Comparison of ENCODE assay signal across 23 cellular contexts in the genomic region with DNA sequence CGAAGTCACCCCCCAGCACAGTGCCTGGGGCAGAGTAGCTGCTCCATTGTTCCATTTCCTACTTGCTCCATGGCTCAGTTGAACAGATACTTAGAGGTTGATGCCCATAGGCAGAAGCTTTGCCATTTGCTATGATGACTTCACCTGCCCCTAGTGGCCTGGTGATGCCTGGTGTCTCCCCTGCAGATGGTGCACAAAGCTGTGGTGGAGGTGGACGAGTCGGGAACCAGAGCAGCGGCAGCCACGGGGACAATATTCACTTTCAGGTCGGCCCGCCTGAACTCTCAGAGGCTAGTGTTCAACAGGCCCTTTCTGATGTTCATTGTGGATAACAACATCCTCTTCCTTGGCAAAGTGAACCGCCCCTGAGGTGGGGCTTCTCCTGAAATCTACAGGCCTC. TPM values are rescaled to one million over a fixed set of nuclear protein-coding genes. Genes with fewer than 3 reads are reported as not detected.
A peak's percentile ranks its signal among the peaks of the same experiment; 100 is the strongest.
DNase-seq lines count a peak whose midpoint lies in the region; ATAC-seq and TF ChIP-seq lines count a peak whose summit lies in the region.
"Had no signal": no experiment of that assay in that cellular context is flagged by ENCODE, and none has a peak within 500 bp of the region (broad histone marks: within the 10 kb centered on the region; RNA-seq: fewer than 3 reads in every experiment).

No MANE protein-coding gene starts in this region.

- intact Hi-C loops in natural killer cell (cut with micrococcal nuclease) = no loop called here
- intact Hi-C loops in posterior vena cava (cut with DNase I) = no loop called here

- no peaks in the 10 kb centered on the region for H3K27me3 ChIP-seq in endodermal cell (ENCODE audit: control insufficient read depth, insufficient read depth, low read length, poor library complexity, severe bottlenecking)
- no peaks in the 10 kb centered on the region for H3K27me3 ChIP-seq in CD8-positive, alpha-beta memory T cell (ENCODE audit: insufficient read depth, low read length, poor library complexity, severe bottlenecking)
- H3K27me3 ChIP-seq: BE2C; BLaER1 treated with 17β-estradiol and CSF1 and Interleukin-3, amounts not matched to agents 10 nM and 100 nM had no signal

- peak; percentile 31 for DNase-seq in natural killer cell treated with Interleukin-12 subunit alpha and Interleukin-12 subunit beta and Interleukin-15 and Interleukin-18, amount 100 ng/mL, for 72 hours (ENCODE audit: low spot score)
- DNase-seq in natural killer cell (no peak), endodermal cell (no peak), left lobe of liver (ENCODE audit: low spot score) (peak; percentile 39), posterior vena cava (ENCODE audit: low spot score) (peak; percentile 66), occipital lobe (lab: John Stamatoyannopoulos, UW) (no peak)
- DNase-seq in CD8-positive, alpha-beta memory T cell = no peak
- DNase-seq: AML-193; BE2C; Calu3; CD4-positive, alpha-beta T cell; COR-L47; DMS53; DMS79 treated with DMSO at 0.1 percent for 48 hours; GF-D8; GOT3; HCEC 1CT had no signal

- WGBS in endodermal cell (ENCODE audit: insufficient coverage in 1 of 2, insufficient read length in 1 of 2), 2 experiments = 94% methylated on average over 6 to 8 of the region's 8 CpGs

- no peak overlapping the region for H3K4me3 ChIP-seq in endodermal cell (ENCODE audit: low read length)
- H3K4me3 ChIP-seq in CD8-positive, alpha-beta memory T cell (ENCODE audit: low read length) = no peak overlapping the region
- H3K4me3 ChIP-seq: BLaER1 treated with 17β-estradiol and CSF1 and Interleukin-3, amounts not matched to agents 10 nM and 100 nM had no signal

- H3K36me3 ChIP-seq in endodermal cell (ENCODE audit: control insufficient read depth, insufficient read depth, low read length) = no peaks in the 10 kb centered on the region
- H3K36me3 ChIP-seq in CD8-positive, alpha-beta memory T cell (ENCODE audit: insufficient read depth, low read length) = no peaks in the 10 kb centered on the region
- H3K36me3 ChIP-seq: BE2C; BLaER1 treated with 17β-estradiol and CSF1 and Interleukin-3, amounts not matched to agents 10 nM and 100 nM had no signal

- H3K36me3 Mint-ChIP-seq in natural killer cell treated with Interleukin-12 subunit alpha and Interleukin-12 subunit beta and Interleukin-15 and Interleukin-18, amount 100 ng/mL, for 72 hours = no peaks in the 10 kb centered on the region
- no peaks in the 10 kb centered on the region for H3K36me3 Mint-ChIP-seq in natural killer cell
- H3K36me3 Mint-ChIP-seq in endodermal cell (ENCODE audit: low read depth) = no peaks in the 10 kb centered on the region
- no peaks in the 10 kb centered on the region for H3K36me3 Mint-ChIP-seq in CD8-positive, alpha-beta memory T cell
- H3K36me3 Mint-ChIP-seq: CD14-positive monocyte had no signal

- H3K4me3 Mint-ChIP-seq in natural killer cell treated with Interleukin-12 subunit alpha and Interleukin-12 subunit beta and Interleukin-15 and Interleukin-18, amount 100 ng/mL, for 72 hours = no peak overlapping the region
- H3K4me3 Mint-ChIP-seq in natural killer cell (no peak overlapping the region), endodermal cell (no peak overlapping the region)
- no peak overlapping the region for H3K4me3 Mint-ChIP-seq in CD8-positive, alpha-beta memory T cell
- H3K4me3 Mint-ChIP-seq: CD14-positive monocyte; CD4-positive, alpha-beta T cell had no signal

- no peak overlapping the region for H3K9ac ChIP-seq in endodermal cell (ENCODE audit: extremely low read depth, low read length, poor library complexity, severe bottlenecking)
- H3K9ac ChIP-seq: BLaER1 treated with 17β-estradiol and CSF1 and Interleukin-3, amounts not matched to agents 10 nM and 100 nM had no signal

- CTCF ChIA-PET in CD8-positive, alpha-beta memory T cell (lab: Charles Lee) = no interaction called here

- no peak overlapping the region for H3K27ac ChIP-seq in endodermal cell (ENCODE audit: low read depth, low read length)
- H3K27ac ChIP-seq in CD8-positive, alpha-beta memory T cell (ENCODE audit: low read depth, low read length) = no peak overlapping the region
- H3K27ac ChIP-seq: 22Rv1; BLaER1 treated with 17β-estradiol and CSF1 and Interleukin-3, amounts not matched to agents 10 nM and 100 nM had no signal

- H3K4me1 ChIP-seq in endodermal cell (ENCODE audit: control insufficient read depth, insufficient read depth, low read length) = no peaks in the 10 kb centered on the region
- H3K4me1 ChIP-seq in CD8-positive, alpha-beta memory T cell (ENCODE audit: insufficient read depth, low read length) = no peaks in the 10 kb centered on the region
- H3K4me1 ChIP-seq: BE2C; BLaER1 treated with 17β-estradiol and CSF1 and Interleukin-3, amounts not matched to agents 10 nM and 100 nM had no signal

- peaks cover 4% of the 10 kb centered on the region for H3K9me3 Mint-ChIP-seq in natural killer cell treated with Interleukin-12 subunit alpha and Interleukin-12 subunit beta and Interleukin-15 and Interleukin-18, amount 100 ng/mL, for 72 hours
- H3K9me3 Mint-ChIP-seq in natural killer cell (peaks cover 0 to 6% of the 10 kb centered on the region in 2 donors), endodermal cell (no peaks in the 10 kb centered on the region)
- H3K9me3 Mint-ChIP-seq in CD8-positive, alpha-beta memory T cell = no peaks in the 10 kb centered on the region
- H3K9me3 Mint-ChIP-seq: CD4-positive, alpha-beta T cell had no signal

- TF ChIP-seq CTCF in natural killer cell (IDR thresholded peaks at IDR 0.05) (no peak), endodermal cell (conservative IDR thresholded peaks at IDR 0.05) (peak; percentile 58)

- H3K4me1 Mint-ChIP-seq in natural killer cell treated with Interleukin-12 subunit alpha and Interleukin-12 subunit beta and Interleukin-15 and Interleukin-18, amount 100 ng/mL, for 72 hours (ENCODE audit: low read depth in 2 of 2) = no peaks in the 10 kb centered on the region
- no peaks in the 10 kb centered on the region for H3K4me1 Mint-ChIP-seq in natural killer cell
- peaks cover 4% of the 10 kb centered on the region for H3K4me1 Mint-ChIP-seq in endodermal cell
- H3K4me1 Mint-ChIP-seq in CD8-positive, alpha-beta memory T cell = no peaks in the 10 kb centered on the region
- H3K4me1 Mint-ChIP-seq: CD14-positive monocyte had no signal

- H3K9me3 ChIP-seq in endodermal cell (ENCODE audit: control insufficient read depth, low read length) = no peaks in the 10 kb centered on the region
- no peaks in the 10 kb centered on the region for H3K9me3 ChIP-seq in CD8-positive, alpha-beta memory T cell (ENCODE audit: low read length)
- H3K9me3 ChIP-seq: BE2C; BLaER1 treated with 17β-estradiol and CSF1 and Interleukin-3, amounts not matched to agents 10 nM and 100 nM had no signal

- ATAC-seq in natural killer cell treated with Interleukin-12 subunit alpha and Interleukin-12 subunit beta and Interleukin-15 and Interleukin-18, amount 100 ng/mL, for 72 hours = no peak
- ATAC-seq in natural killer cell (no peak), left lobe of liver (no peak), GM21367 (IDR thresholded peaks at IDR 0.05; ENCODE audit: unreplicated experiment) (no peak)

- peaks cover 6 to 16% of the 10 kb centered on the region in 2 donors for H3K27me3 Mint-ChIP-seq in natural killer cell treated with Interleukin-12 subunit alpha and Interleukin-12 subunit beta and Interleukin-15 and Interleukin-18, amount 100 ng/mL, for 72 hours
- peaks cover 0 to 3% of the 10 kb centered on the region in 2 donors for H3K27me3 Mint-ChIP-seq in natural killer cell (ENCODE audit: low read depth in 2 of 2)
- peaks cover 11% of the 10 kb centered on the region for H3K27me3 Mint-ChIP-seq in endodermal cell (ENCODE audit: insufficient read depth)
- H3K27me3 Mint-ChIP-seq in CD8-positive, alpha-beta memory T cell = peaks cover 3 to 17% of the 10 kb centered on the region in 2 donors

- POLR2A ChIA-PET in CD8-positive, alpha-beta memory T cell (lab: Charles Lee) = no interaction called here

- no peak overlapping the region for H3K27ac Mint-ChIP-seq in natural killer cell treated with Interleukin-12 subunit alpha and Interleukin-12 subunit beta and Interleukin-15 and Interleukin-18, amount 100 ng/mL, for 72 hours
- H3K27ac Mint-ChIP-seq in natural killer cell (no peak overlapping the region), endodermal cell (no peak overlapping the region)
- no peak overlapping the region for H3K27ac Mint-ChIP-seq in CD8-positive, alpha-beta memory T cell
- H3K27ac Mint-ChIP-seq: CD14-positive monocyte; CD4-positive, alpha-beta T cell had no signal

RNA-seq across cellular contexts. Expression of gene SERPINA5, which starts 10.6 kb away (rescaled TPM):
- total RNA-seq in natural killer cell treated with Interleukin-12 subunit alpha and Interleukin-12 subunit beta and Interleukin-15 and Interleukin-18, amount 100 ng/mL, for 72 hours = not detected
- total RNA-seq in natural killer cell (not detected), endodermal cell (1 to 10 TPM; 1.5 to 2.8 TPM), left lobe of liver (216 TPM), posterior vena cava (10 to 100 TPM in 1 of 2 donors, 1 to 10 TPM in 1; 5.2 to 13.6 TPM), occipital lobe (0.16 TPM)
- 1.7 TPM for polyA plus RNA-seq in endodermal cell (2013, experiment 1 of 2)
- 1.6 TPM for polyA plus RNA-seq in endodermal cell (2013, experiment 2 of 2)
- not detected for total RNA-seq in CD8-positive, alpha-beta memory T cell
- not detected for polyA plus RNA-seq in CD8-positive, alpha-beta memory T cell
- total RNA-seq: CD4-positive, alpha-beta T cell; G401 had no signal
- polyA plus RNA-seq: CD14-positive monocyte had no signal

RNA-seq across cellular contexts. Expression of gene SERPINA3, which starts 20.3 kb away (rescaled TPM):
- total RNA-seq in natural killer cell treated with Interleukin-12 subunit alpha and Interleukin-12 subunit beta and Interleukin-15 and Interleukin-18, amount 100 ng/mL, for 72 hours = not detected
- total RNA-seq in natural killer cell (not detected), endodermal cell (under 1 TPM in 1 of 2 donors, not detected in 1; 0.27 TPM), left lobe of liver (7,311 TPM), posterior vena cava (100 to 1,000 TPM; 279 to 301 TPM), occipital lobe (0.94 TPM)
- 0.18 TPM for polyA plus RNA-seq in endodermal cell (2013, experiment 1 of 2)
- 0.21 TPM for polyA plus RNA-seq in endodermal cell (2013, experiment 2 of 2)
- not detected for total RNA-seq in CD8-positive, alpha-beta memory T cell
- polyA plus RNA-seq in CD8-positive, alpha-beta memory T cell = not detected
- total RNA-seq: CD4-positive, alpha-beta T cell; Daoy; G401 had no signal
- polyA plus RNA-seq: CD14-positive monocyte had no signal

RNA-seq across cellular contexts. Expression of gene SERPINA4, which starts 30.6 kb away (rescaled TPM):
- not detected for total RNA-seq in natural killer cell treated with Interleukin-12 subunit alpha and Interleukin-12 subunit beta and Interleukin-15 and Interleukin-18, amount 100 ng/mL, for 72 hours
- total RNA-seq in natural killer cell (not detected), endodermal cell (not detected), left lobe of liver (186 TPM), posterior vena cava (not detected), occipital lobe (not detected)
- not detected for polyA plus RNA-seq in endodermal cell (2013, experiment 1 of 2)
- polyA plus RNA-seq in endodermal cell (2013, experiment 2 of 2) = not detected
- not detected for total RNA-seq in CD8-positive, alpha-beta memory T cell
- polyA plus RNA-seq in CD8-positive, alpha-beta memory T cell = not detected
- total RNA-seq: CD4-positive, alpha-beta T cell; Daoy; G401 had no signal
- polyA plus RNA-seq: CD14-positive monocyte had no signal

Comparison
In these comparisons a context has a peak if more than half of its experiments do, and no peak if none do; other contexts are left out.
1. DNase-seq: peak in natural killer cell treated with Interleukin-12 subunit alpha and Interleukin-12 subunit beta and Interleukin-15 and Interleukin-18, amount 100 ng/mL, for 72 hours (single experiment), left lobe of liver (single experiment) and posterior vena cava (single experiment); none in natural killer cell (single experiment), endodermal cell (single experiment), CD8-positive, alpha-beta memory T cell (0 of 5) and occipital lobe (single experiment).
2. RNA of gene SERPINA5, which starts 10.6 kb away (total RNA-seq): 216 TPM in left lobe of liver (single experiment); 5.2 to 13.6 TPM in posterior vena cava, 1.5 to 2.8 TPM in endodermal cell, 0.16 TPM in occipital lobe (single experiment), not detected in natural killer cell treated with Interleukin-12 subunit alpha and Interleukin-12 subunit beta and Interleukin-15 and Interleukin-18, amount 100 ng/mL, for 72 hours, not detected in natural killer cell and not detected in CD8-positive, alpha-beta memory T cell; every median in the first group is over 10 times any median in the second.
3. RNA of gene SERPINA3, which starts 20.3 kb away (total RNA-seq): 7,311 TPM in left lobe of liver (single experiment) and 279 to 301 TPM in posterior vena cava; 0.94 TPM in occipital lobe (single experiment), 0.27 TPM in endodermal cell, not detected in natural killer cell treated with Interleukin-12 subunit alpha and Interleukin-12 subunit beta and Interleukin-15 and Interleukin-18, amount 100 ng/mL, for 72 hours, not detected in natural killer cell and not detected in CD8-positive, alpha-beta memory T cell; every median in the first group is over 100 times any median in the second.
4. RNA of gene SERPINA4, which starts 30.6 kb away (total RNA-seq): 186 TPM in left lobe of liver (single experiment); not detected in endodermal cell, not detected in natural killer cell treated with Interleukin-12 subunit alpha and Interleukin-12 subunit beta and Interleukin-15 and Interleukin-18, amount 100 ng/mL, for 72 hours, not detected in natural killer cell, not detected in posterior vena cava, not detected in CD8-positive, alpha-beta memory T cell and not detected in occipital lobe (single experiment); every median in the first group is over 100 times any median in the second.